ENCODE assay signal across 14 cellular contexts in genomic region chr10:10804061-10804460, GRCh38.
"Had no signal": no experiment of that assay in that cellular context is flagged by ENCODE, and none has a peak within 500 bp of the region (broad histone marks: within the 10 kb centered on the region; RNA-seq: fewer than 3 reads in every experiment).

No MANE protein-coding gene starts in this region.

- H3K36me3 ChIP-seq: lower lobe of right lung had no signal

- ATAC-seq: activated T-helper 17 cell treated with anti-CD3 and anti-CD28 coated beads, Interleukin-2, amount 50 U/mL, for 72 hours; effector memory CD8-positive, alpha-beta T cell; natural killer cell treated with Interleukin-12 subunit alpha and Interleukin-12 subunit beta and Interleukin-15 and Interleukin-18, amount 100 ng/mL, for 72 hours; SK-N-SH treated with all-trans-retinoic acid at 6 μM for 48 hours; stimulated activated naive CD8-positive, alpha-beta T cell treated with anti-CD3 and anti-CD28 coated beads, Interleukin-15, amount 100 ng/mL, for 72 hours had no signal

- H3K4me3 ChIP-seq: lower lobe of right lung, psoas muscle had no signal

- H3K27me3 ChIP-seq: foreskin keratinocyte had no signal

- H3K4me1 ChIP-seq: psoas muscle had no signal

- H3K27ac ChIP-seq: psoas muscle had no signal

- H3K9me3 ChIP-seq: lower lobe of right lung, psoas muscle had no signal

- FAIRE-seq: TTC549 had no signal

- DNase-seq: activated B cell treated with CpG ODN at 0.5 μM for 24 hours; activated CD4-positive, alpha-beta T cell treated with anti-CD3 and anti-CD28 coated beads, Interleukin-2, amount 10 ng/mL, durations not matched to agents 7 days and 5 days; activated CD8-positive, alpha-beta memory T cell treated with anti-CD3 and anti-CD28 coated beads for 24 hours; activated naive CD4-positive, alpha-beta T cell treated with anti-CD3 and anti-CD28 coated beads for 36 hours; effector memory CD8-positive, alpha-beta T cell; foreskin keratinocyte; lower lobe of right lung; psoas muscle; stimulated activated CD4-positive, alpha-beta T cell treated with anti-CD3 and anti-CD28 coated beads, Interleukin-4, amount 100 ng/mL, for 4 hours; stimulated activated naive CD8-positive, alpha-beta T cell treated with anti-CD3 and anti-CD28 coated beads, Interleukin-15, amount 100 ng/mL, for 72 hours had no signal
